ENCODE assay signal across 1 cellular context in genomic region chr16:55832788-55833583, GRCh38.
A peak's percentile ranks its signal among the peaks of the same experiment; 100 is the strongest.
TF ChIP-seq lines count a peak whose summit lies in the region.

Gene CES1 (minus strand): TSS chr16:55833096. CDS start chr16:55833055, 41 bp downstream.

TF ChIP-seq in HepG2, 621 proteins besides CTCF, POLR2A, EP300 and RAD21 (continued from another document and continues in another):
- TF ChIP-seq, protein P1, sequence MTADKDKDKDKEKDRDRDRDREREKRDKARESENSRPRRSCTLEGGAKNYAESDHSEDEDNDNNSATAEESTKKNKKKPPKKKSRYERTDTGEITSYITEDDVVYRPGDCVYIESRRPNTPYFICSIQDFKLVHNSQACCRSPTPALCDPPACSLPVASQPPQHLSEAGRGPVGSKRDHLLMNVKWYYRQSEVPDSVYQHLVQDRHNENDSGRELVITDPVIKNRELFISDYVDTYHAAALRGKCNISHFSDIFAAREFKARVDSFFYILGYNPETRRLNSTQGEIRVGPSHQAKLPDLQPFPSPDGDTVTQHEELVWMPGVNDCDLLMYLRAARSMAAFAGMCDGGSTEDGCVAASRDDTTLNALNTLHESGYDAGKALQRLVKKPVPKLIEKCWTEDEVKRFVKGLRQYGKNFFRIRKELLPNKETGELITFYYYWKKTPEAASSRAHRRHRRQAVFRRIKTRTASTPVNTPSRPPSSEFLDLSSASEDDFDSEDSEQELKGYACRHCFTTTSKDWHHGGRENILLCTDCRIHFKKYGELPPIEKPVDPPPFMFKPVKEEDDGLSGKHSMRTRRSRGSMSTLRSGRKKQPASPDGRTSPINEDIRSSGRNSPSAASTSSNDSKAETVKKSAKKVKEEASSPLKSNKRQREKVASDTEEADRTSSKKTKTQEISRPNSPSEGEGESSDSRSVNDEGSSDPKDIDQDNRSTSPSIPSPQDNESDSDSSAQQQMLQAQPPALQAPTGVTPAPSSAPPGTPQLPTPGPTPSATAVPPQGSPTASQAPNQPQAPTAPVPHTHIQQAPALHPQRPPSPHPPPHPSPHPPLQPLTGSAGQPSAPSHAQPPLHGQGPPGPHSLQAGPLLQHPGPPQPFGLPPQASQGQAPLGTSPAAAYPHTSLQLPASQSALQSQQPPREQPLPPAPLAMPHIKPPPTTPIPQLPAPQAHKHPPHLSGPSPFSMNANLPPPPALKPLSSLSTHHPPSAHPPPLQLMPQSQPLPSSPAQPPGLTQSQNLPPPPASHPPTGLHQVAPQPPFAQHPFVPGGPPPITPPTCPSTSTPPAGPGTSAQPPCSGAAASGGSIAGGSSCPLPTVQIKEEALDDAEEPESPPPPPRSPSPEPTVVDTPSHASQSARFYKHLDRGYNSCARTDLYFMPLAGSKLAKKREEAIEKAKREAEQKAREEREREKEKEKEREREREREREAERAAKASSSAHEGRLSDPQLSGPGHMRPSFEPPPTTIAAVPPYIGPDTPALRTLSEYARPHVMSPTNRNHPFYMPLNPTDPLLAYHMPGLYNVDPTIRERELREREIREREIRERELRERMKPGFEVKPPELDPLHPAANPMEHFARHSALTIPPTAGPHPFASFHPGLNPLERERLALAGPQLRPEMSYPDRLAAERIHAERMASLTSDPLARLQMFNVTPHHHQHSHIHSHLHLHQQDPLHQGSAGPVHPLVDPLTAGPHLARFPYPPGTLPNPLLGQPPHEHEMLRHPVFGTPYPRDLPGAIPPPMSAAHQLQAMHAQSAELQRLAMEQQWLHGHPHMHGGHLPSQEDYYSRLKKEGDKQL (CRISPR knock-in tag; IDR thresholded peaks at IDR 0.05; ENCODE audit: low read depth) = peak; percentile 62; the same call in 1 of the 2 replicates
- no peak; the same call in 1 of the 2 replicates for TF ChIP-seq SOX13 (IDR thresholded peaks at IDR 0.05)
- TF ChIP-seq SOX13 (CRISPR knock-in tag; conservative IDR thresholded peaks at IDR 0.05 in 1 of 2, IDR thresholded peaks at IDR 0.05 in 1 of 2) = peak in 1 of 2 experiments; percentile 74; a peak in 2 of 4 replicates
- TF ChIP-seq PCBP1 (IDR thresholded peaks at IDR 0.05; ENCODE audit: borderline replicate concordance, low read depth, low read length) = peak; percentile 67; the same call in 1 of the 2 replicates
- TF ChIP-seq, protein P2, sequence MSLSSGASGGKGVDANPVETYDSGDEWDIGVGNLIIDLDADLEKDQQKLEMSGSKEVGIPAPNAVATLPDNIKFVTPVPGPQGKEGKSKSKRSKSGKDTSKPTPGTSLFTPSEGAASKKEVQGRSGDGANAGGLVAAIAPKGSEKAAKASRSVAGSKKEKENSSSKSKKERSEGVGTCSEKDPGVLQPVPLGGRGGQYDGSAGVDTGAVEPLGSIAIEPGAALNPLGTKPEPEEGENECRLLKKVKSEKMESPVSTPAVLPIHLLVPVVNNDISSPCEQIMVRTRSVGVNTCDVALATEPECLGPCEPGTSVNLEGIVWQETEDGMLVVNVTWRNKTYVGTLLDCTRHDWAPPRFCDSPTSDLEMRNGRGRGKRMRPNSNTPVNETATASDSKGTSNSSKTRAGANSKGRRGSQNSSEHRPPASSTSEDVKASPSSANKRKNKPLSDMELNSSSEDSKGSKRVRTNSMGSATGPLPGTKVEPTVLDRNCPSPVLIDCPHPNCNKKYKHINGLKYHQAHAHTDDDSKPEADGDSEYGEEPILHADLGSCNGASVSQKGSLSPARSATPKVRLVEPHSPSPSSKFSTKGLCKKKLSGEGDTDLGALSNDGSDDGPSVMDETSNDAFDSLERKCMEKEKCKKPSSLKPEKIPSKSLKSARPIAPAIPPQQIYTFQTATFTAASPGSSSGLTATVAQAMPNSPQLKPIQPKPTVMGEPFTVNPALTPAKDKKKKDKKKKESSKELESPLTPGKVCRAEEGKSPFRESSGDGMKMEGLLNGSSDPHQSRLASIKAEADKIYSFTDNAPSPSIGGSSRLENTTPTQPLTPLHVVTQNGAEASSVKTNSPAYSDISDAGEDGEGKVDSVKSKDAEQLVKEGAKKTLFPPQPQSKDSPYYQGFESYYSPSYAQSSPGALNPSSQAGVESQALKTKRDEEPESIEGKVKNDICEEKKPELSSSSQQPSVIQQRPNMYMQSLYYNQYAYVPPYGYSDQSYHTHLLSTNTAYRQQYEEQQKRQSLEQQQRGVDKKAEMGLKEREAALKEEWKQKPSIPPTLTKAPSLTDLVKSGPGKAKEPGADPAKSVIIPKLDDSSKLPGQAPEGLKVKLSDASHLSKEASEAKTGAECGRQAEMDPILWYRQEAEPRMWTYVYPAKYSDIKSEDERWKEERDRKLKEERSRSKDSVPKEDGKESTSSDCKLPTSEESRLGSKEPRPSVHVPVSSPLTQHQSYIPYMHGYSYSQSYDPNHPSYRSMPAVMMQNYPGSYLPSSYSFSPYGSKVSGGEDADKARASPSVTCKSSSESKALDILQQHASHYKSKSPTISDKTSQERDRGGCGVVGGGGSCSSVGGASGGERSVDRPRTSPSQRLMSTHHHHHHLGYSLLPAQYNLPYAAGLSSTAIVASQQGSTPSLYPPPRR (CRISPR knock-in tag; IDR thresholded peaks at IDR 0.05; ENCODE audit: borderline replicate concordance) = peak; percentile 70; the same call in 1 of the 2 replicates
- TF ChIP-seq NFKBIZ (CRISPR knock-in tag; IDR thresholded peaks at IDR 0.05) = 0 out of 2 replicates have a peak, but pooled peaks have one; percentile 21
- TF ChIP-seq, protein P3, sequence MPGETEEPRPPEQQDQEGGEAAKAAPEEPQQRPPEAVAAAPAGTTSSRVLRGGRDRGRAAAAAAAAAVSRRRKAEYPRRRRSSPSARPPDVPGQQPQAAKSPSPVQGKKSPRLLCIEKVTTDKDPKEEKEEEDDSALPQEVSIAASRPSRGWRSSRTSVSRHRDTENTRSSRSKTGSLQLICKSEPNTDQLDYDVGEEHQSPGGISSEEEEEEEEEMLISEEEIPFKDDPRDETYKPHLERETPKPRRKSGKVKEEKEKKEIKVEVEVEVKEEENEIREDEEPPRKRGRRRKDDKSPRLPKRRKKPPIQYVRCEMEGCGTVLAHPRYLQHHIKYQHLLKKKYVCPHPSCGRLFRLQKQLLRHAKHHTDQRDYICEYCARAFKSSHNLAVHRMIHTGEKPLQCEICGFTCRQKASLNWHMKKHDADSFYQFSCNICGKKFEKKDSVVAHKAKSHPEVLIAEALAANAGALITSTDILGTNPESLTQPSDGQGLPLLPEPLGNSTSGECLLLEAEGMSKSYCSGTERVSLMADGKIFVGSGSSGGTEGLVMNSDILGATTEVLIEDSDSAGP (CRISPR knock-in tag; IDR thresholded peaks at IDR 0.05; ENCODE audit: borderline replicate concordance) = peak; percentile 74; the same call in 1 of the 2 replicates
- no peak for TF ChIP-seq NFIB (CRISPR knock-in tag; IDR thresholded peaks at IDR 0.05; ENCODE audit: borderline replicate concordance)
- no peak for TF ChIP-seq TCF7L2 (IDR thresholded peaks at IDR 0.05; ENCODE audit: low read depth, low read length)
- TF ChIP-seq ZFY (CRISPR knock-in tag; IDR thresholded peaks at IDR 0.05) = no peak
- TF ChIP-seq SMAD3 (CRISPR knock-in tag; IDR thresholded peaks at IDR 0.05) = peak; percentile 27; the same call in 1 of the 2 replicates
- TF ChIP-seq, protein P4, sequence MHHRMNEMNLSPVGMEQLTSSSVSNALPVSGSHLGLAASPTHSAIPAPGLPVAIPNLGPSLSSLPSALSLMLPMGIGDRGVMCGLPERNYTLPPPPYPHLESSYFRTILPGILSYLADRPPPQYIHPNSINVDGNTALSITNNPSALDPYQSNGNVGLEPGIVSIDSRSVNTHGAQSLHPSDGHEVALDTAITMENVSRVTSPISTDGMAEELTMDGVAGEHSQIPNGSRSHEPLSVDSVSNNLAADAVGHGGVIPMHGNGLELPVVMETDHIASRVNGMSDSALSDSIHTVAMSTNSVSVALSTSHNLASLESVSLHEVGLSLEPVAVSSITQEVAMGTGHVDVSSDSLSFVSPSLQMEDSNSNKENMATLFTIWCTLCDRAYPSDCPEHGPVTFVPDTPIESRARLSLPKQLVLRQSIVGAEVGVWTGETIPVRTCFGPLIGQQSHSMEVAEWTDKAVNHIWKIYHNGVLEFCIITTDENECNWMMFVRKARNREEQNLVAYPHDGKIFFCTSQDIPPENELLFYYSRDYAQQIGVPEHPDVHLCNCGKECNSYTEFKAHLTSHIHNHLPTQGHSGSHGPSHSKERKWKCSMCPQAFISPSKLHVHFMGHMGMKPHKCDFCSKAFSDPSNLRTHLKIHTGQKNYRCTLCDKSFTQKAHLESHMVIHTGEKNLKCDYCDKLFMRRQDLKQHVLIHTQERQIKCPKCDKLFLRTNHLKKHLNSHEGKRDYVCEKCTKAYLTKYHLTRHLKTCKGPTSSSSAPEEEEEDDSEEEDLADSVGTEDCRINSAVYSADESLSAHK (CRISPR knock-in tag; IDR thresholded peaks at IDR 0.05; ENCODE audit: borderline replicate concordance) = no peak
- no peak for TF ChIP-seq ZBTB3 (CRISPR knock-in tag; IDR thresholded peaks at IDR 0.05; ENCODE audit: borderline replicate concordance, low read depth)
- TF ChIP-seq ZBTB20 (CRISPR knock-in tag; IDR thresholded peaks at IDR 0.05; ENCODE audit: borderline replicate concordance, low read depth) = 0 out of 2 replicates have a peak, but pooled peaks have one; percentile 17
- TF ChIP-seq, protein P5, sequence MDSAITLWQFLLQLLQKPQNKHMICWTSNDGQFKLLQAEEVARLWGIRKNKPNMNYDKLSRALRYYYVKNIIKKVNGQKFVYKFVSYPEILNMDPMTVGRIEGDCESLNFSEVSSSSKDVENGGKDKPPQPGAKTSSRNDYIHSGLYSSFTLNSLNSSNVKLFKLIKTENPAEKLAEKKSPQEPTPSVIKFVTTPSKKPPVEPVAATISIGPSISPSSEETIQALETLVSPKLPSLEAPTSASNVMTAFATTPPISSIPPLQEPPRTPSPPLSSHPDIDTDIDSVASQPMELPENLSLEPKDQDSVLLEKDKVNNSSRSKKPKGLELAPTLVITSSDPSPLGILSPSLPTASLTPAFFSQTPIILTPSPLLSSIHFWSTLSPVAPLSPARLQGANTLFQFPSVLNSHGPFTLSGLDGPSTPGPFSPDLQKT (CRISPR knock-in tag; IDR thresholded peaks at IDR 0.05; ENCODE audit: borderline replicate concordance) = no peak
- TF ChIP-seq ZNF431 (CRISPR knock-in tag; IDR thresholded peaks at IDR 0.05; ENCODE audit: borderline replicate concordance, low read depth) = no peak
- peak; percentile 75 for TF ChIP-seq SAP130 (CRISPR knock-in tag; IDR thresholded peaks at IDR 0.05; ENCODE audit: low read depth)
- TF ChIP-seq JUND (CRISPR knock-in tag; IDR thresholded peaks at IDR 0.05) = no peak
- TF ChIP-seq SKI (IDR thresholded peaks at IDR 0.05; ENCODE audit: partially characterized antibody) = peak; percentile 69
- peak; percentile 59; the same call in 1 of the 2 replicates for TF ChIP-seq ZNF878 (CRISPR knock-in tag; IDR thresholded peaks at IDR 0.05)
- TF ChIP-seq RBM39 (IDR thresholded peaks at IDR 0.05; ENCODE audit: low read depth, low read length, poor library complexity, severe bottlenecking) = peak; percentile 52
- no peak for TF ChIP-seq KMT2B (CRISPR knock-in tag; IDR thresholded peaks at IDR 0.05)
- 0 out of 2 replicates have a peak, but pooled peaks have one; percentile 6 for TF ChIP-seq MAZ (IDR thresholded peaks at IDR 0.05; ENCODE audit: borderline replicate concordance, low read depth, low read length)
- TF ChIP-seq MAZ (CRISPR knock-in tag; IDR thresholded peaks at IDR 0.05; ENCODE audit: low read depth) = no peak
- TF ChIP-seq ZNF274 (CRISPR knock-in tag; IDR thresholded peaks at IDR 0.05) = peak; percentile 64; the same call in 1 of the 2 replicates
- TF ChIP-seq ZNF12 (CRISPR knock-in tag; IDR thresholded peaks at IDR 0.05) = no peak; the same call in 1 of the 2 replicates
- TF ChIP-seq SOX6 (IDR thresholded peaks at IDR 0.05) = no peak
- TF ChIP-seq SOX6 (CRISPR knock-in tag; IDR thresholded peaks at IDR 0.05) = peak; percentile 77
- TF ChIP-seq, protein P6, sequence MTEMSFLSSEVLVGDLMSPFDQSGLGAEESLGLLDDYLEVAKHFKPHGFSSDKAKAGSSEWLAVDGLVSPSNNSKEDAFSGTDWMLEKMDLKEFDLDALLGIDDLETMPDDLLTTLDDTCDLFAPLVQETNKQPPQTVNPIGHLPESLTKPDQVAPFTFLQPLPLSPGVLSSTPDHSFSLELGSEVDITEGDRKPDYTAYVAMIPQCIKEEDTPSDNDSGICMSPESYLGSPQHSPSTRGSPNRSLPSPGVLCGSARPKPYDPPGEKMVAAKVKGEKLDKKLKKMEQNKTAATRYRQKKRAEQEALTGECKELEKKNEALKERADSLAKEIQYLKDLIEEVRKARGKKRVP (CRISPR knock-in tag; IDR thresholded peaks at IDR 0.05) = no peak
- TF ChIP-seq ZNF543 (CRISPR knock-in tag; IDR thresholded peaks at IDR 0.05) = 0 out of 2 replicates have a peak, but pooled peaks have one; percentile 4
- no peak for TF ChIP-seq PLRG1 (conservative IDR thresholded peaks at IDR 0.05)
- TF ChIP-seq MAFK (conservative IDR thresholded peaks at IDR 0.05 in 1 of 2, IDR thresholded peaks at IDR 0.05 in 1 of 2; ENCODE audit: low read length in 2 of 2) = no peak
- TF ChIP-seq ELF1 (CRISPR knock-in tag; IDR thresholded peaks at IDR 0.05) = no peak; the same call in 1 of the 2 replicates
- peak; percentile 90 for TF ChIP-seq SRF (IDR thresholded peaks at IDR 0.05; ENCODE audit: low read depth, low read length)
- 0 out of 2 replicates have a peak, but pooled peaks have one; percentile 21 for TF ChIP-seq ARID2 (CRISPR knock-in tag; IDR thresholded peaks at IDR 0.05; ENCODE audit: borderline replicate concordance)
- no peak for TF ChIP-seq ZNF703 (CRISPR knock-in tag; IDR thresholded peaks at IDR 0.05; ENCODE audit: borderline replicate concordance)
- TF ChIP-seq, protein P7, sequence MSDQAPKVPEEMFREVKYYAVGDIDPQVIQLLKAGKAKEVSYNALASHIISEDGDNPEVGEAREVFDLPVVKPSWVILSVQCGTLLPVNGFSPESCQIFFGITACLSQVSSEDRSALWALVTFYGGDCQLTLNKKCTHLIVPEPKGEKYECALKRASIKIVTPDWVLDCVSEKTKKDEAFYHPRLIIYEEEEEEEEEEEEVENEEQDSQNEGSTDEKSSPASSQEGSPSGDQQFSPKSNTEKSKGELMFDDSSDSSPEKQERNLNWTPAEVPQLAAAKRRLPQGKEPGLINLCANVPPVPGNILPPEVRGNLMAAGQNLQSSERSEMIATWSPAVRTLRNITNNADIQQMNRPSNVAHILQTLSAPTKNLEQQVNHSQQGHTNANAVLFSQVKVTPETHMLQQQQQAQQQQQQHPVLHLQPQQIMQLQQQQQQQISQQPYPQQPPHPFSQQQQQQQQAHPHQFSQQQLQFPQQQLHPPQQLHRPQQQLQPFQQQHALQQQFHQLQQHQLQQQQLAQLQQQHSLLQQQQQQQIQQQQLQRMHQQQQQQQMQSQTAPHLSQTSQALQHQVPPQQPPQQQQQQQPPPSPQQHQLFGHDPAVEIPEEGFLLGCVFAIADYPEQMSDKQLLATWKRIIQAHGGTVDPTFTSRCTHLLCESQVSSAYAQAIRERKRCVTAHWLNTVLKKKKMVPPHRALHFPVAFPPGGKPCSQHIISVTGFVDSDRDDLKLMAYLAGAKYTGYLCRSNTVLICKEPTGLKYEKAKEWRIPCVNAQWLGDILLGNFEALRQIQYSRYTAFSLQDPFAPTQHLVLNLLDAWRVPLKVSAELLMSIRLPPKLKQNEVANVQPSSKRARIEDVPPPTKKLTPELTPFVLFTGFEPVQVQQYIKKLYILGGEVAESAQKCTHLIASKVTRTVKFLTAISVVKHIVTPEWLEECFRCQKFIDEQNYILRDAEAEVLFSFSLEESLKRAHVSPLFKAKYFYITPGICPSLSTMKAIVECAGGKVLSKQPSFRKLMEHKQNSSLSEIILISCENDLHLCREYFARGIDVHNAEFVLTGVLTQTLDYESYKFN (CRISPR knock-in tag; conservative IDR thresholded peaks at IDR 0.05) = peak; percentile 92
